ENCODE assay signal across 10 cellular contexts in genomic region chr4:153489856-153490558, GRCh38. TPM values are rescaled to one million over a fixed set of nuclear protein-coding genes. Genes with fewer than 3 reads are reported as not detected.
A peak's percentile ranks its signal among the peaks of the same experiment; 100 is the strongest.
DNase-seq lines count a peak whose midpoint lies in the region; ATAC-seq and TF ChIP-seq lines count a peak whose summit lies in the region.
"Had no signal": no experiment of that assay in that cellular context is flagged by ENCODE, and none has a peak within 500 bp of the region (broad histone marks: within the 10 kb centered on the region; RNA-seq: fewer than 3 reads in every experiment).

No MANE protein-coding gene starts in this region.

- ATAC-seq in gastrocnemius medialis (no peak), HG02885 (IDR thresholded peaks at IDR 0.05; ENCODE audit: poor library complexity, unreplicated experiment) (no peak)

- in situ Hi-C loops in gastrocnemius medialis (cut with MboI; ENCODE audit: low sequenced_read_pairs in 4 of 4): no loop called here

- DNase-seq in NCI-H748 (lab: John Stamatoyannopoulos, UW; ENCODE audit: unreplicated experiment) (peak; percentile 49), NCI-H748 treated with DMSO at 0.1 percent for 48 hours (lab: John Stamatoyannopoulos, UW) (no peak), NCI-H69 (lab: John Stamatoyannopoulos, UW) (peak; percentile 87), cardiac fibroblast (ENCODE audit: low read depth in 2 of 2) (peak; percentile 47 to 50), gastrocnemius medialis (no peak), middle frontal gyrus (ENCODE audit: extremely low spot score, low spot score) (no peak), HuH-7 (ENCODE audit: low spot score) (no peak)
- DNase-seq: activated effector memory CD4-positive, alpha-beta T cell treated with Interleukin-2 at 50 U/mL for 16 hours; sigmoid colon had no signal

- peaks cover 74 to 86% of the 10 kb centered on the region in 2 donors for H3K4me1 ChIP-seq in gastrocnemius medialis

- TF ChIP-seq POLR2A in gastrocnemius medialis (IDR thresholded peaks at IDR 0.05): no peak

- H3K27ac ChIP-seq in gastrocnemius medialis: peak overlapping the region; percentile 78 to 98 (median 84)

- intact Hi-C loops in gastrocnemius medialis (cut with DNase I; ENCODE audit: low total_unique reads): loop anchor here (5.0 kb wide), 1 partner anchor 72 kb away; no protein-coding TSS in a partner anchor

- no peaks in the 10 kb centered on the region for H3K9me3 ChIP-seq in gastrocnemius medialis
- H3K9me3 ChIP-seq: sigmoid colon had no signal

- no peak overlapping the region for H3K4me3 ChIP-seq in cardiac fibroblast (replicated peaks in 1 of 2; ENCODE audit: low read depth in 2 of 2, low read length in 2 of 2)
- no peak overlapping the region for H3K4me3 ChIP-seq in gastrocnemius medialis
- H3K4me3 ChIP-seq: sigmoid colon had no signal

- TF ChIP-seq CTCF in cardiac fibroblast (IDR thresholded peaks at IDR 0.05; ENCODE audit: low read depth, low read length) (no peak), gastrocnemius medialis (IDR thresholded peaks at IDR 0.05 in 4 of 5, conservative IDR thresholded peaks at IDR 0.05 in 1 of 5) (no peak)

- H3K36me3 ChIP-seq in gastrocnemius medialis: no peaks in the 10 kb centered on the region
- H3K36me3 ChIP-seq: sigmoid colon had no signal

- H3K27me3 ChIP-seq in gastrocnemius medialis: no peaks in the 10 kb centered on the region
- H3K27me3 ChIP-seq: sigmoid colon had no signal

RNA-seq across cellular contexts. Expression of gene TMEM131L, which starts 23.8 kb away (rescaled TPM):
- total RNA-seq in gastrocnemius medialis: 10 to 100 TPM in 1 of 4 donors, 1 to 10 TPM in 3; 4.6 to 21.4 (median 9.5) TPM

Comparison
In these comparisons a context has a peak if more than half of its experiments do, and no peak if none do; other contexts are left out.
1. DNase-seq: peak in NCI-H748 (single experiment), NCI-H69 (single experiment) and cardiac fibroblast (2 of 2); none in NCI-H748 treated with DMSO at 0.1 percent for 48 hours (single experiment), gastrocnemius medialis (0 of 2), middle frontal gyrus (single experiment) and HuH-7 (single experiment).